8 cellular contexts compared by ENCODE assay signal in the genomic region with DNA sequence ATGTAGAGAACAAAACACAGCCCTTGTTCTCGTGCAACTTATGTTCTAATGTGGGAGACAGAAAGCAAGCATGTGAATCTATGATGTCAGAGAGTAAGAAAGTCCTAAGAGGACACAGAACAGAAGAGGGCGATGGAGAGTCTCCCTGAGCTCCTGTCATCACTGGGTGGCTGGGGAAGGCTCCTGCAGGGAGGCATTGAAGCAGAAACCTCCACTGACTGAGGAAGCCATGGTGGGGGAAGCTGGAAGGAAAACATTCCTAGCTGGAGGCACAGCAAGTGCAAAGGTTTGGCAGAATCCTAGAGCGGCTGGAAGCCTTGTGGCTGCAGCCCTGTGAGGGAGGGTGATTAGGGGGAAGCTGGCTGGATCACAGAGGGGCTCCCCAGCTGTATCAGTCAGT.
DNase-seq lines count a peak whose midpoint lies in the region; ATAC-seq and FAIRE-seq lines count a peak whose summit lies in the region.

No MANE protein-coding gene starts in this region.

- no peaks in the 10 kb centered on the region for H3K27me3 ChIP-seq in BLaER1
- H3K27me3 ChIP-seq in small intestine (ENCODE audit: control insufficient read depth in 2 of 2, insufficient read depth in 2 of 2, low read length in 2 of 2), result no peaks in the 10 kb centered on the region

- H3K4me1 ChIP-seq in BLaER1 (peaks cover 38% of the 10 kb centered on the region), small intestine (ENCODE audit: control insufficient read depth in 2 of 2, insufficient read depth in 1 of 2, low read depth in 1 of 2, low read length in 1 of 2) (no peaks in the 10 kb centered on the region)

- H3K9me3 ChIP-seq in BLaER1, result no peaks in the 10 kb centered on the region
- no peaks in the 10 kb centered on the region for H3K9me3 ChIP-seq in small intestine (ENCODE audit: control insufficient read depth, low read depth)

- H3K4me3 ChIP-seq in BLaER1 (no peak overlapping the region), small intestine (ENCODE audit: low read depth in 1 of 2, low read length in 2 of 2) (no peak overlapping the region)

- H3K27ac ChIP-seq in BLaER1 (no peak overlapping the region), small intestine (ENCODE audit: low read depth in 1 of 2, low read length in 1 of 2) (no peak overlapping the region)

- H3K36me3 ChIP-seq in BLaER1, result no peaks in the 10 kb centered on the region
- no peaks in the 10 kb centered on the region for H3K36me3 ChIP-seq in small intestine (ENCODE audit: control insufficient read depth in 2 of 2, insufficient read depth in 2 of 2, low read length in 2 of 2)

- no peaks in the 10 kb centered on the region for H4K20me1 ChIP-seq in BLaER1

- DNase-seq in HCEC 1CT, result peak; percentile 46
- peak; percentile 71 for DNase-seq in RCC 7860 (ENCODE audit: low spot score)
- peak; percentile 69 for DNase-seq in glomerular visceral epithelial cell (ENCODE audit: extremely low spot score)
- DNase-seq in midbrain (lab: John Stamatoyannopoulos, UW), result no peak
- no peak for DNase-seq in activated gamma-delta T cell (lab: John Stamatoyannopoulos, UW)
- DNase-seq in small intestine, result no peak

- FAIRE-seq in RCC 7860 (lab: Jason Lieb, UNC) (peak; percentile 72), small intestine (lab: Jason Lieb, UNC) (no peak)

- no peak overlapping the region for H3K9ac ChIP-seq in BLaER1

- 22 to 40% (median 28%) methylated on average over 3 of the region's 3 CpGs for WGBS in small intestine, 3 donors

- no peak for ATAC-seq in GM19463 (IDR thresholded peaks at IDR 0.05; ENCODE audit: unreplicated experiment)

- H3K4me2 ChIP-seq in BLaER1, result peak overlapping the region; percentile 2; the same call in 1 of the 2 replicates

Comparison
In these comparisons a context has a peak if more than half of its experiments do, and no peak if none do; other contexts are left out.
1. DNase-seq: peak in HCEC 1CT (single experiment), RCC 7860 (single experiment) and glomerular visceral epithelial cell (single experiment); none in midbrain (single experiment), activated gamma-delta T cell (single experiment) and small intestine (single experiment).